1 cellular context compared by ENCODE assay signal in the genomic region with DNA sequence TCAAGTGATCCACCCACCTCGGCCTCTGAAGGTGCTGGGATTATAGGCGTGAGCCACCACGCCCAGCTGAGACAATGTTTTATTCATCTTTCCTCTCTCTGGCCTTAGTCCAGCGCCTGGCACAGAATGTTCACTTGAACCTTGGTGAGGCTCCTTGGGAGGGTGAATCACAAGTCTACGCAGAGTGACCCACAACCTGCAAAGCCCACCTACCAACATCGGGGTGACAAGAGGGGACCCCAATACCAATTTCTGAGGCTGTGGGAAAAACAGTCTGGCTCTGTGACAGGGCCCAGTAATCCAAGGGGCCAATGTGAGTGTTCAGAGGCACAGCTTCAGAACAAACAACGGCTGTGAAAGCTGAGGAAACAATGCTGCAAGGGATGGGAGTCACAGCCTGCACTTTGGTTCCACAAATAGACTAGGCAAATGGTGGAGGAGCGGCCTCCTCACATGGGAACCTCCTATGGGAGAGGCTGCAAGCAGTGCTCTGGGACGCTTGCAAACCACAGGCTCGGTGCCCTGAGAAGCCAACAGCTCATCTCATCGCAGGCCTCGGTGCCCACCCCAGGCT.
TF ChIP-seq lines count a peak whose summit lies in the region.

No MANE protein-coding gene starts in this region.

TF ChIP-seq in HepG2, 621 proteins besides CTCF, POLR2A, EP300 and RAD21 (continued from another document and continues in another):
- TF ChIP-seq, protein P1, sequence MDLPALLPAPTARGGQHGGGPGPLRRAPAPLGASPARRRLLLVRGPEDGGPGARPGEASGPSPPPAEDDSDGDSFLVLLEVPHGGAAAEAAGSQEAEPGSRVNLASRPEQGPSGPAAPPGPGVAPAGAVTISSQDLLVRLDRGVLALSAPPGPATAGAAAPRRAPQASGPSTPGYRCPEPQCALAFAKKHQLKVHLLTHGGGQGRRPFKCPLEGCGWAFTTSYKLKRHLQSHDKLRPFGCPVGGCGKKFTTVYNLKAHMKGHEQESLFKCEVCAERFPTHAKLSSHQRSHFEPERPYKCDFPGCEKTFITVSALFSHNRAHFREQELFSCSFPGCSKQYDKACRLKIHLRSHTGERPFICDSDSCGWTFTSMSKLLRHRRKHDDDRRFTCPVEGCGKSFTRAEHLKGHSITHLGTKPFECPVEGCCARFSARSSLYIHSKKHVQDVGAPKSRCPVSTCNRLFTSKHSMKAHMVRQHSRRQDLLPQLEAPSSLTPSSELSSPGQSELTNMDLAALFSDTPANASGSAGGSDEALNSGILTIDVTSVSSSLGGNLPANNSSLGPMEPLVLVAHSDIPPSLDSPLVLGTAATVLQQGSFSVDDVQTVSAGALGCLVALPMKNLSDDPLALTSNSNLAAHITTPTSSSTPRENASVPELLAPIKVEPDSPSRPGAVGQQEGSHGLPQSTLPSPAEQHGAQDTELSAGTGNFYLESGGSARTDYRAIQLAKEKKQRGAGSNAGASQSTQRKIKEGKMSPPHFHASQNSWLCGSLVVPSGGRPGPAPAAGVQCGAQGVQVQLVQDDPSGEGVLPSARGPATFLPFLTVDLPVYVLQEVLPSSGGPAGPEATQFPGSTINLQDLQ (CRISPR knock-in tag; IDR thresholded peaks at IDR 0.05) = no peak
- TF ChIP-seq ZSCAN9 (CRISPR knock-in tag; IDR thresholded peaks at IDR 0.05; ENCODE audit: borderline replicate concordance) (peak; percentile 84), NFYC (CRISPR knock-in tag; IDR thresholded peaks at IDR 0.05) (no peak), MIXL1 (CRISPR knock-in tag; IDR thresholded peaks at IDR 0.05) (0 out of 2 replicates have a peak, but pooled peaks have one; percentile 35), RBM22 (optimal IDR thresholded peaks at IDR 0.05; ENCODE audit: low read length) (no peak), JDP2 (CRISPR knock-in tag; IDR thresholded peaks at IDR 0.05; ENCODE audit: borderline replicate concordance) (no peak), FOXK2 (IDR thresholded peaks at IDR 0.05) (no peak), KAT2B (IDR thresholded peaks at IDR 0.05; ENCODE audit: borderline replicate concordance, low read depth, low read length) (no peak), CBFB (CRISPR knock-in tag; IDR thresholded peaks at IDR 0.05) (no peak), SMC3 (IDR thresholded peaks at IDR 0.05; ENCODE audit: low read length) (no peak), MED13 (CRISPR knock-in tag; IDR thresholded peaks at IDR 0.05) (no peak), ZNF251 (CRISPR knock-in tag; IDR thresholded peaks at IDR 0.05) (no peak), ZNF644 (CRISPR knock-in tag; IDR thresholded peaks at IDR 0.05; ENCODE audit: low read depth) (peak; percentile 98), ZFP82 (CRISPR knock-in tag; IDR thresholded peaks at IDR 0.05; ENCODE audit: borderline replicate concordance) (no peak), RXRB (CRISPR knock-in tag; IDR thresholded peaks at IDR 0.05; ENCODE audit: borderline replicate concordance) (peak; percentile 76), ZNF773 (CRISPR knock-in tag; IDR thresholded peaks at IDR 0.05; ENCODE audit: borderline replicate concordance) (no peak), PLRG1 (conservative IDR thresholded peaks at IDR 0.05) (no peak), TGIF2 (CRISPR knock-in tag; IDR thresholded peaks at IDR 0.05) (peak; percentile 49; the same call in 1 of the 2 replicates), TOPORS (CRISPR knock-in tag; IDR thresholded peaks at IDR 0.05) (no peak), ZNF17 (CRISPR knock-in tag; IDR thresholded peaks at IDR 0.05) (no peak)
- TF ChIP-seq, protein P2, sequence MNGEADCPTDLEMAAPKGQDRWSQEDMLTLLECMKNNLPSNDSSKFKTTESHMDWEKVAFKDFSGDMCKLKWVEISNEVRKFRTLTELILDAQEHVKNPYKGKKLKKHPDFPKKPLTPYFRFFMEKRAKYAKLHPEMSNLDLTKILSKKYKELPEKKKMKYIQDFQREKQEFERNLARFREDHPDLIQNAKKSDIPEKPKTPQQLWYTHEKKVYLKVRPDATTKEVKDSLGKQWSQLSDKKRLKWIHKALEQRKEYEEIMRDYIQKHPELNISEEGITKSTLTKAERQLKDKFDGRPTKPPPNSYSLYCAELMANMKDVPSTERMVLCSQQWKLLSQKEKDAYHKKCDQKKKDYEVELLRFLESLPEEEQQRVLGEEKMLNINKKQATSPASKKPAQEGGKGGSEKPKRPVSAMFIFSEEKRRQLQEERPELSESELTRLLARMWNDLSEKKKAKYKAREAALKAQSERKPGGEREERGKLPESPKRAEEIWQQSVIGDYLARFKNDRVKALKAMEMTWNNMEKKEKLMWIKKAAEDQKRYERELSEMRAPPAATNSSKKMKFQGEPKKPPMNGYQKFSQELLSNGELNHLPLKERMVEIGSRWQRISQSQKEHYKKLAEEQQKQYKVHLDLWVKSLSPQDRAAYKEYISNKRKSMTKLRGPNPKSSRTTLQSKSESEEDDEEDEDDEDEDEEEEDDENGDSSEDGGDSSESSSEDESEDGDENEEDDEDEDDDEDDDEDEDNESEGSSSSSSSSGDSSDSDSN (CRISPR knock-in tag; IDR thresholded peaks at IDR 0.05) = peak; percentile 78
- TF ChIP-seq, protein P3, sequence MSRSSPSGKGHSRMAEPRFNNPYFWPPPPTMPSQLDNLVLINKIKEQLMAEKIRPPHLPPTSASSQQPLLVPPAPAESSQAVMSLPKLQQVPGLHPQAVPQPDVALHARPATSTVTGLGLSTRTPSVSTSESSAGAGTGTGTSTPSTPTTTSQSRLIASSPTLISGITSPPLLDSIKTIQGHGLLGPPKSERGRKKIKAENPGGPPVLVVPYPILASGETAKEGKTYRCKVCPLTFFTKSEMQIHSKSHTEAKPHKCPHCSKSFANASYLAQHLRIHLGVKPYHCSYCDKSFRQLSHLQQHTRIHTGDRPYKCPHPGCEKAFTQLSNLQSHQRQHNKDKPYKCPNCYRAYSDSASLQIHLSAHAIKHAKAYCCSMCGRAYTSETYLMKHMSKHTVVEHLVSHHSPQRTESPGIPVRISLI (CRISPR knock-in tag; IDR thresholded peaks at IDR 0.05; ENCODE audit: borderline replicate concordance) = peak; percentile 66; the same call in 1 of the 2 replicates
- TF ChIP-seq, protein P4, sequence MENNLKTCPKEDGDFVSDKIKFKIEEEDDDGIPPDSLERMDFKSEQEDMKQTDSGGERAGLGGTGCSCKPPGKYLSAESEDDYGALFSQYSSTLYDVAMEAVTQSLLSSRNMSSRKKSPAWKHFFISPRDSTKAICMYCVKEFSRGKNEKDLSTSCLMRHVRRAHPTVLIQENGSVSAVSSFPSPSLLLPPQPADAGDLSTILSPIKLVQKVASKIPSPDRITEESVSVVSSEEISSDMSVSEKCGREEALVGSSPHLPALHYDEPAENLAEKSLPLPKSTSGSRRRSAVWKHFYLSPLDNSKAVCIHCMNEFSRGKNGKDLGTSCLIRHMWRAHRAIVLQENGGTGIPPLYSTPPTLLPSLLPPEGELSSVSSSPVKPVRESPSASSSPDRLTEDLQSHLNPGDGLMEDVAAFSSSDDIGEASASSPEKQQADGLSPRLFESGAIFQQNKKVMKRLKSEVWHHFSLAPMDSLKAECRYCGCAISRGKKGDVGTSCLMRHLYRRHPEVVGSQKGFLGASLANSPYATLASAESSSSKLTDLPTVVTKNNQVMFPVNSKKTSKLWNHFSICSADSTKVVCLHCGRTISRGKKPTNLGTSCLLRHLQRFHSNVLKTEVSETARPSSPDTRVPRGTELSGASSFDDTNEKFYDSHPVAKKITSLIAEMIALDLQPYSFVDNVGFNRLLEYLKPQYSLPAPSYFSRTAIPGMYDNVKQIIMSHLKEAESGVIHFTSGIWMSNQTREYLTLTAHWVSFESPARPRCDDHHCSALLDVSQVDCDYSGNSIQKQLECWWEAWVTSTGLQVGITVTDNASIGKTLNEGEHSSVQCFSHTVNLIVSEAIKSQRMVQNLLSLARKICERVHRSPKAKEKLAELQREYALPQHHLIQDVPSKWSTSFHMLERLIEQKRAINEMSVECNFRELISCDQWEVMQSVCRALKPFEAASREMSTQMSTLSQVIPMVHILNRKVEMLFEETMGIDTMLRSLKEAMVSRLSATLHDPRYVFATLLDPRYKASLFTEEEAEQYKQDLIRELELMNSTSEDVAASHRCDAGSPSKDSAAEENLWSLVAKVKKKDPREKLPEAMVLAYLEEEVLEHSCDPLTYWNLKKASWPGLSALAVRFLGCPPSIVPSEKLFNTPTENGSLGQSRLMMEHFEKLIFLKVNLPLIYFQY (CRISPR knock-in tag; IDR thresholded peaks at IDR 0.05; ENCODE audit: borderline replicate concordance) = no peak
- TF ChIP-seq, protein P5, sequence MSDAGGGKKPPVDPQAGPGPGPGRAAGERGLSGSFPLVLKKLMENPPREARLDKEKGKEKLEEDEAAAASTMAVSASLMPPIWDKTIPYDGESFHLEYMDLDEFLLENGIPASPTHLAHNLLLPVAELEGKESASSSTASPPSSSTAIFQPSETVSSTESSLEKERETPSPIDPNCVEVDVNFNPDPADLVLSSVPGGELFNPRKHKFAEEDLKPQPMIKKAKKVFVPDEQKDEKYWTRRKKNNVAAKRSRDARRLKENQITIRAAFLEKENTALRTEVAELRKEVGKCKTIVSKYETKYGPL (CRISPR knock-in tag; IDR thresholded peaks at IDR 0.05) = no peak; the same call in 1 of the 2 replicates
- TF ChIP-seq, protein P6, sequence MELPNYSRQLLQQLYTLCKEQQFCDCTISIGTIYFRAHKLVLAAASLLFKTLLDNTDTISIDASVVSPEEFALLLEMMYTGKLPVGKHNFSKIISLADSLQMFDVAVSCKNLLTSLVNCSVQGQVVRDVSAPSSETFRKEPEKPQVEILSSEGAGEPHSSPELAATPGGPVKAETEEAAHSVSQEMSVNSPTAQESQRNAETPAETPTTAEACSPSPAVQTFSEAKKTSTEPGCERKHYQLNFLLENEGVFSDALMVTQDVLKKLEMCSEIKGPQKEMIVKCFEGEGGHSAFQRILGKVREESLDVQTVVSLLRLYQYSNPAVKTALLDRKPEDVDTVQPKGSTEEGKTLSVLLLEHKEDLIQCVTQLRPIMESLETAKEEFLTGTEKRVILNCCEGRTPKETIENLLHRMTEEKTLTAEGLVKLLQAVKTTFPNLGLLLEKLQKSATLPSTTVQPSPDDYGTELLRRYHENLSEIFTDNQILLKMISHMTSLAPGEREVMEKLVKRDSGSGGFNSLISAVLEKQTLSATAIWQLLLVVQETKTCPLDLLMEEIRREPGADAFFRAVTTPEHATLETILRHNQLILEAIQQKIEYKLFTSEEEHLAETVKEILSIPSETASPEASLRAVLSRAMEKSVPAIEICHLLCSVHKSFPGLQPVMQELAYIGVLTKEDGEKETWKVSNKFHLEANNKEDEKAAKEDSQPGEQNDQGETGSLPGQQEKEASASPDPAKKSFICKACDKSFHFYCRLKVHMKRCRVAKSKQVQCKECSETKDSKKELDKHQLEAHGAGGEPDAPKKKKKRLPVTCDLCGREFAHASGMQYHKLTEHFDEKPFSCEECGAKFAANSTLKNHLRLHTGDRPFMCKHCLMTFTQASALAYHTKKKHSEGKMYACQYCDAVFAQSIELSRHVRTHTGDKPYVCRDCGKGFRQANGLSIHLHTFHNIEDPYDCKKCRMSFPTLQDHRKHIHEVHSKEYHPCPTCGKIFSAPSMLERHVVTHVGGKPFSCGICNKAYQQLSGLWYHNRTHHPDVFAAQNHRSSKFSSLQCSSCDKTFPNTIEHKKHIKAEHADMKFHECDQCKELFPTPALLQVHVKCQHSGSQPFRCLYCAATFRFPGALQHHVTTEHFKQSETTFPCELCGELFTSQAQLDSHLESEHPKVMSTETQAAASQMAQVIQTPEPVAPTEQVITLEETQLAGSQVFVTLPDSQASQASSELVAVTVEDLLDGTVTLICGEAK (IDR thresholded peaks at IDR 0.05) = no peak
- TF ChIP-seq, protein P6 (CRISPR knock-in tag; IDR thresholded peaks at IDR 0.05) = peak; percentile 70
- TF ChIP-seq, protein P7, sequence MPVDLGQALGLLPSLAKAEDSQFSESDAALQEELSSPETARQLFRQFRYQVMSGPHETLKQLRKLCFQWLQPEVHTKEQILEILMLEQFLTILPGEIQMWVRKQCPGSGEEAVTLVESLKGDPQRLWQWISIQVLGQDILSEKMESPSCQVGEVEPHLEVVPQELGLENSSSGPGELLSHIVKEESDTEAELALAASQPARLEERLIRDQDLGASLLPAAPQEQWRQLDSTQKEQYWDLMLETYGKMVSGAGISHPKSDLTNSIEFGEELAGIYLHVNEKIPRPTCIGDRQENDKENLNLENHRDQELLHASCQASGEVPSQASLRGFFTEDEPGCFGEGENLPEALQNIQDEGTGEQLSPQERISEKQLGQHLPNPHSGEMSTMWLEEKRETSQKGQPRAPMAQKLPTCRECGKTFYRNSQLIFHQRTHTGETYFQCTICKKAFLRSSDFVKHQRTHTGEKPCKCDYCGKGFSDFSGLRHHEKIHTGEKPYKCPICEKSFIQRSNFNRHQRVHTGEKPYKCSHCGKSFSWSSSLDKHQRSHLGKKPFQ (CRISPR knock-in tag; IDR thresholded peaks at IDR 0.05; ENCODE audit: insufficient replicate concordance) = no peak
